Comparison of ENCODE assay signal across 16 cellular contexts in the genomic region with DNA sequence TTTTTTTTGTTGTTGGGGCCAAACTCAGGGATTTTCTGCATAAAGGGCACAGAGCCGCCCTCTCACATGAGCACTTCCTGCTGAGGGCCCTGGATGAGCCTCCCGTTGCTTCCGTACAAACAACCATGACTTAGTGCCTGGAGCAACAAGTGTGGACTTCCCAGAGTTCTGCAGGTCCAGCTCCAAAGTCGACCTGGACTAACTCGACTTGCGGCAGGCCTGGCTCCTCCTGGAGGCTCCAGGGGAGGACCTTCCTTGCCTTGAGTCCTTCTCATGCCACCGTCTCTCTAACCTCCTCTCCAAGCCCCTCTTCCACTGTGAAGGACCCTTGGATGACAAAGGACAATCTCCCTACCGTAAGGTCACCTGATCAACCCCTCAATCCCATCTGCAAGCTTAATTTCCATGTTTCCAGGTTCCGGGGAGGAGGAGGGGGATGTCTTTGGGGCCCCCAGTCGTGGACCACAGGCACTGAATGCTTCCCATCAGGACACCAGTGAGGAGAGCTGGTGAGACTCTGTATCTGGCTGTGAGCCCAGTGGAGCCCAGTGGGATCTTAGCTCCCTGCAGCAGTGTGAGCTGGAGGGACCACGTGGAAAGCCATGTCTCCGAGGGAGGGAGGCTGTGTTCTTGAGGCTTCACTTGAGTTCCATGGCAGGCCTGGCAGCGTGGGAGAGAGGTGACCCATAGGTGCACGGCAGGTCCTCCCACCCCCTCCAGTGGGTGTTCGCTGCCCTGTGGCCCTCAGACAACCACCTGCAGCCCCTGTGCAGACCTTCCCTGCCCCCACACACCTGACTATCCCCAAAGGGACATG.
"Had no signal": no experiment of that assay in that cellular context is flagged by ENCODE, and none has a peak within 500 bp of the region (broad histone marks: within the 10 kb centered on the region; RNA-seq: fewer than 3 reads in every experiment).

No MANE protein-coding gene starts in this region.

- DNase-seq: activated CD4-positive, alpha-beta T cell treated with anti-CD3 and anti-CD28 coated beads for 1 hour; activated CD4-positive, alpha-beta T cell treated with anti-CD3 and anti-CD28 coated beads, Interleukin-2, amount 50 U/mL, for 4 hours; activated naive CD8-positive, alpha-beta T cell treated with anti-CD3 and anti-CD28 coated beads, Interleukin-2, amount 10 ng/mL, durations not matched to agents 7 days and 5 days; activated T-cell treated with anti-CD3 and anti-CD28 coated beads, Interleukin-2, amount 50 U/mL, for 72 hours; gastrocnemius medialis; mammary epithelial cell; mucosa of descending colon; naive thymus-derived CD4-positive, alpha-beta T cell; psoas muscle; sigmoid colon; stimulated activated CD4-positive, alpha-beta T cell treated with anti-CD3 and anti-CD28 coated beads, Interleukin-2, amount 100 ng/mL, for 24 hours; T1000 had no signal

- H3K27ac ChIP-seq: gastrocnemius medialis, psoas muscle, sigmoid colon had no signal

- ATAC-seq: activated T-cell treated with anti-CD3 and anti-CD28 coated beads, Interleukin-2, amount 50 U/mL, for 72 hours; gastrocnemius medialis; mucosa of descending colon; naive thymus-derived CD4-positive, alpha-beta T cell; psoas muscle; T-cell had no signal

- H3K4me1 Mint-ChIP-seq: activated naive CD8-positive, alpha-beta T cell treated with anti-CD3 and anti-CD28 coated beads, Interleukin-2, amount 10 ng/mL, durations not matched to agents 7 days and 5 days; brain; central memory CD8-positive, alpha-beta T cell; naive thymus-derived CD4-positive, alpha-beta T cell; T-cell had no signal

- H3K36me3 ChIP-seq: gastrocnemius medialis, sigmoid colon had no signal

- H3K27ac Mint-ChIP-seq: activated naive CD8-positive, alpha-beta T cell treated with anti-CD3 and anti-CD28 coated beads, Interleukin-2, amount 10 ng/mL, durations not matched to agents 7 days and 5 days; activated T-cell treated with anti-CD3 and anti-CD28 coated beads, Interleukin-2, amount 50 U/mL, for 72 hours; brain; dendritic cell treated with granulocyte-macrophage colony-stimulating factor and Interleukin-4, amounts not matched to agents 40 ng/mL and 50 ng/mL, for 4 days; naive thymus-derived CD4-positive, alpha-beta T cell; T-cell had no signal

- H3K4me3 Mint-ChIP-seq: activated naive CD8-positive, alpha-beta T cell treated with anti-CD3 and anti-CD28 coated beads, Interleukin-2, amount 10 ng/mL, durations not matched to agents 7 days and 5 days; activated T-cell treated with anti-CD3 and anti-CD28 coated beads, Interleukin-2, amount 50 U/mL, for 72 hours; brain; central memory CD8-positive, alpha-beta T cell; dendritic cell treated with granulocyte-macrophage colony-stimulating factor and Interleukin-4, amounts not matched to agents 40 ng/mL and 50 ng/mL, for 4 days; naive thymus-derived CD4-positive, alpha-beta T cell; T-cell had no signal

- H3K4me1 ChIP-seq: gastrocnemius medialis, psoas muscle, sigmoid colon had no signal

- H3K9me3 Mint-ChIP-seq: activated T-cell treated with anti-CD3 and anti-CD28 coated beads, Interleukin-2, amount 50 U/mL, for 72 hours; central memory CD8-positive, alpha-beta T cell had no signal

- H3K4me3 ChIP-seq: gastrocnemius medialis, mucosa of descending colon, psoas muscle, sigmoid colon had no signal

- H3K27me3 Mint-ChIP-seq: activated naive CD8-positive, alpha-beta T cell treated with anti-CD3 and anti-CD28 coated beads, Interleukin-2, amount 10 ng/mL, durations not matched to agents 7 days and 5 days; brain; central memory CD8-positive, alpha-beta T cell; dendritic cell treated with granulocyte-macrophage colony-stimulating factor and Interleukin-4, amounts not matched to agents 40 ng/mL and 50 ng/mL, for 4 days had no signal

- H3K36me3 Mint-ChIP-seq: activated naive CD8-positive, alpha-beta T cell treated with anti-CD3 and anti-CD28 coated beads, Interleukin-2, amount 10 ng/mL, durations not matched to agents 7 days and 5 days; brain; naive thymus-derived CD4-positive, alpha-beta T cell; T-cell had no signal

- H3K9me3 ChIP-seq: gastrocnemius medialis had no signal

- H3K27me3 ChIP-seq: gastrocnemius medialis had no signal
